18 cellular contexts compared by ENCODE assay signal in genomic region chr5:39220280-39221030, GRCh38. TPM values are rescaled to one million over a fixed set of nuclear protein-coding genes. Genes with fewer than 3 reads are reported as not detected.
"Had no signal": no experiment of that assay in that cellular context is flagged by ENCODE, and none has a peak within 500 bp of the region (broad histone marks: within the 10 kb centered on the region; RNA-seq: fewer than 3 reads in every experiment).

No MANE protein-coding gene starts in this region.

- H3K27me3 ChIP-seq: brain microvascular endothelial cell, colonic mucosa, thyroid gland had no signal

- H3K4me3 Mint-ChIP-seq: activated T-helper 17 cell treated with anti-CD3 and anti-CD28 coated beads, Interleukin-2, amount 50 U/mL, for 72 hours had no signal

- H3K36me3 ChIP-seq: brain microvascular endothelial cell, colonic mucosa, thyroid gland had no signal

- H3K27ac Mint-ChIP-seq: activated T-helper 17 cell treated with anti-CD3 and anti-CD28 coated beads, Interleukin-2, amount 50 U/mL, for 72 hours had no signal

- H3K27me3 Mint-ChIP-seq: activated T-helper 17 cell treated with anti-CD3 and anti-CD28 coated beads, Interleukin-2, amount 50 U/mL, for 72 hours had no signal

- H3K4me3 ChIP-seq: colonic mucosa, lung, thyroid gland had no signal

- ATAC-seq: activated CD4-positive, CD25-positive, alpha-beta regulatory T cell treated with anti-CD3 and anti-CD28 coated beads, Interleukin-2, amount 50 U/mL, for 24 hours; activated T-helper 17 cell treated with anti-CD3 and anti-CD28 coated beads, Interleukin-2, amount 50 U/mL, for 72 hours had no signal

- H3K27ac ChIP-seq: brain microvascular endothelial cell, thyroid gland had no signal

- H3K9me3 ChIP-seq: colonic mucosa, thyroid gland had no signal

- DNase-seq: activated naive CD4-positive, alpha-beta T cell treated with Interleukin-2 at 50 U/mL for 16 hours; activated T-cell treated with anti-CD3 and anti-CD28 coated beads for 4 hours; aorta; brain microvascular endothelial cell; central memory CD4-positive, alpha-beta T cell; colonic mucosa; erythroblast; retina; stimulated activated CD4-positive, alpha-beta T cell treated with anti-CD3 and anti-CD28 coated beads, Interleukin-12 subunit alpha, Interleukin-12 subunit beta, amount 100 ng/mL, for 4 hours; stimulated activated CD4-positive, alpha-beta T cell treated with anti-CD3 and anti-CD28 coated beads, Interleukin-1b, Interleukin-23, amount 100 ng/mL, for 48 hours; stimulated activated naive CD4-positive, alpha-beta T cell treated with Interleukin-2 at 50 U/mL for 16 hours; T-helper 1 cell; T1000; thyroid gland had no signal

- H3K9me3 Mint-ChIP-seq: activated T-helper 17 cell treated with anti-CD3 and anti-CD28 coated beads, Interleukin-2, amount 50 U/mL, for 72 hours had no signal

RNA-seq across cellular contexts. Expression of gene FYB1, which starts 1.1 kb away (rescaled TPM):
- polyA plus RNA-seq: neural cell had no signal
